Comparison of ENCODE assay signal across 1 cellular context in genomic region chr22:46911341-46911740, GRCh38.
TF ChIP-seq lines count a peak whose summit lies in the region.

No MANE protein-coding gene starts in this region.

TF ChIP-seq in H1, 55 proteins besides CTCF, POLR2A, EP300 and RAD21 (continued from another document):
- TF ChIP-seq CHD7 (IDR thresholded peaks at IDR 0.05; ENCODE audit: insufficient replicate concordance, low read length) = no peak
- TF ChIP-seq CREB1 (IDR thresholded peaks at IDR 0.05) = no peak
- TF ChIP-seq SIN3A (conservative IDR thresholded peaks at IDR 0.05 in 1 of 2, IDR thresholded peaks at IDR 0.05 in 1 of 2; ENCODE audit: low read depth in 1 of 2, low read length in 2 of 2) = no peak
